In genomic region chr9:94374176-94375056, GRCh38 we compare ENCODE assay signal across 8 cellular contexts. TPM values are rescaled to one million over a fixed set of nuclear protein-coding genes. Genes with fewer than 3 reads are reported as not detected.
A peak's percentile ranks its signal among the peaks of the same experiment; 100 is the strongest.
DNase-seq lines count a peak whose midpoint lies in the region; ATAC-seq, FAIRE-seq and TF ChIP-seq lines count a peak whose summit lies in the region.
"Not testable (repeated sequence)": the region's sequence is repeated elsewhere in the genome, so short reads cannot be mapped to it uniquely, and the experiment has no call there.

No MANE protein-coding gene starts in this region.

- H3K4me1 ChIP-seq in ACC112 (ENCODE audit: control insufficient read depth, insufficient read depth, low read length, unreplicated experiment); iPS DF 6.9 (ENCODE audit: control insufficient read depth, insufficient read depth, low read length); gastrocnemius medialis: not testable (repeated sequence)

- peaks cover 11% of the 10 kb centered on the region for H3K79me2 ChIP-seq in ACC112 (ENCODE audit: control insufficient read depth, insufficient read depth, low read length, unreplicated experiment)

- H3K9me3 Mint-ChIP-seq in brain = not testable (repeated sequence)

- H3K4me3 ChIP-seq in ACC112 (ENCODE audit: low read depth, low read length) (peak overlapping the region; percentile 73), iPS DF 6.9 (ENCODE audit: low read length) (peak overlapping the region; percentile 96), gastrocnemius medialis (peak overlapping the region; percentile 36 to 67 (median 58))

- DNase-seq in NCI-H2107 treated with DMSO at 0.1 percent for 48 hours (lab: John Stamatoyannopoulos, UW; ENCODE audit: unreplicated experiment) = peak; percentile 70
- peak; percentile 39 for DNase-seq in iPS DF 6.9 (ENCODE audit: low read depth, low spot score)
- peak; percentile 87 to 92 for DNase-seq in gastrocnemius medialis

- intact Hi-C loops in gastrocnemius medialis (cut with DNase I; ENCODE audit: low total_unique reads) = loop anchor here (5.0 to 10.0 kb wide), 2 partner anchors 210 to 353 kb away; partner anchors contain the start of gene AOPEP

- peak overlapping the region; percentile 89 to 94 (median 92) for H3K4me3 Mint-ChIP-seq in brain

- in situ Hi-C loops in gastrocnemius medialis (cut with MboI; ENCODE audit: low sequenced_read_pairs in 4 of 4) = not testable (repeated sequence)

- no CpG with 5 or more reads among the region's 106 CpGs for WGBS in iPS DF 6.9 (ENCODE audit: insufficient coverage, insufficient read length)

- not testable (repeated sequence) for H3K9me3 ChIP-seq in iPS DF 6.9 (ENCODE audit: control insufficient read depth, insufficient read depth, low read length); gastrocnemius medialis

- not testable (repeated sequence) for H3K27me3 ChIP-seq in ACC112 (ENCODE audit: insufficient read depth, low read length); iPS DF 6.9 (ENCODE audit: control insufficient read depth, insufficient read depth, low read length); gastrocnemius medialis

- peak; percentile 89 to 92 for TF ChIP-seq POLR2A in gastrocnemius medialis (IDR thresholded peaks at IDR 0.05)

- peaks cover 16% of the 10 kb centered on the region for H3K27me3 Mint-ChIP-seq in brain

- H3K27ac Mint-ChIP-seq in brain = peak overlapping the region; percentile 85 to 96 (median 95)

- peak; percentile 92 for FAIRE-seq in TTC549 (lab: Jason Lieb, UNC)

- H3K27ac ChIP-seq in ACC112 (ENCODE audit: low read depth, low read length) (peak overlapping the region; percentile 29; the same call in 1 of the 2 replicates), gastrocnemius medialis (peak overlapping the region; percentile 71 to 88 (median 77))
- H3K27ac ChIP-seq in iPS DF 6.9 (ENCODE audit: low read length) = not testable (repeated sequence)

- not testable (repeated sequence) for TF ChIP-seq CTCF in brain (conservative IDR thresholded peaks at IDR 0.05); gastrocnemius medialis (IDR thresholded peaks at IDR 0.05 in 4 of 5, conservative IDR thresholded peaks at IDR 0.05 in 1 of 5)

- H3K4me1 Mint-ChIP-seq in brain = not testable (repeated sequence)

- H3K36me3 ChIP-seq in ACC112 (ENCODE audit: insufficient read depth, low read length); iPS DF 6.9 (ENCODE audit: control insufficient read depth, insufficient read depth, low read length); gastrocnemius medialis: not testable (repeated sequence)

- not testable (repeated sequence) for H3K36me3 Mint-ChIP-seq in brain

- H2AFZ ChIP-seq in ACC112 (ENCODE audit: low read length, unreplicated experiment) = peak overlapping the region; percentile 82

- ATAC-seq in GM18867 (IDR thresholded peaks at IDR 0.05; ENCODE audit: unreplicated experiment) (peak; percentile 91), HG03095 (IDR thresholded peaks at IDR 0.05; ENCODE audit: unreplicated experiment) (peak; percentile 84), gastrocnemius medialis (peak; percentile 83 to 86)

RNA-seq across cellular contexts. Expression of gene NUTM2F, which starts 46.0 kb away (rescaled TPM):
- not detected for polyA plus RNA-seq in brain (ENCODE audit: insufficient read depth, low read depth, low replicate concordance)
- total RNA-seq in gastrocnemius medialis = not detected

Comparison
In these comparisons a context has a peak if more than half of its experiments do, and no peak if none do; other contexts are left out.
1. DNase-seq: peak in every context shown above with its lines; median percentile 90 in gastrocnemius medialis; 70 in NCI-H2107 treated with DMSO at 0.1 percent for 48 hours; 39 in iPS DF 6.9.